ENCODE assay signal across 27 cellular contexts in the genomic region with DNA sequence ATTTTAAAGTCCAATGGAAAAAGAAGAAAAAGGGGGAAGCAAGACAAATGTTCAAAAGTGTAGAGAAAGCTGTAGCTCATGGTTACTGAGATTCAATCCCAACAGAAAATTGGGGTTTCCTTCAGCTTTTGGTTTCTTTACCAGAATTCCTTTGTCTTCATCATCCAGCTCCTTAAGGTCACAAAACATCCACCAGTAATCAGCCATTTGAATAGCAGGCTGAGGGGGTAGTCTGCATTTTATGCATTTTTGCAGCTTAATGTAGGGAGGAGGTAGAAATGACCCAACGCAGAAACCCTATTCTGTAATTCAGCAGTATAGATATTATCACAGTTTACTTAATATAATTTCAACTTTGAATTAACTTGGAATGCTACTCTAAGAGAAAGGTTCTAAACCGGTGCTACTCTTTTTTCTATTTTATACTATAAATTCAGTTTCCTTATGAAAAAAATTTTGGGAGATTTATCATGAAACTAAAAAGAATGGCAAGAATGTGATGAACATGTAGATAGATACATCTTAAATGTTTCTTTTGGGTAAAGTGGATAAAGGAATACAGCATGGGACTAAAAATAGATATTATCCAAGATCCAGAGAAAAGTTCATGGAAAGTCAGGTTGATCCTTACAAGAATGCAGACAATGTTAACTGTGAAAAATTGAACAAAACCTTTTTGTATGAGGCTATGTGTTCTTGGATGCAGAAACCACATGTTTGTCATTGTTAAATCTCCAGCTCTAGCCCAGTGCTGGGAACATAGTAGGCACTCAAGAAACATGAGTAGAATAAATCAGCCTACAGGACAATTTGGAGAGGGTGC.
"Had no signal": no experiment of that assay in that cellular context is flagged by ENCODE, and none has a peak within 500 bp of the region (broad histone marks: within the 10 kb centered on the region; RNA-seq: fewer than 3 reads in every experiment).

No MANE protein-coding gene starts in this region.

- H3K36me3 ChIP-seq: cardiac muscle cell, colonic mucosa, gastrocnemius medialis, vagina had no signal

- H3K27ac ChIP-seq: cardiac muscle cell, colonic mucosa, gastrocnemius medialis, vagina had no signal

- H3K9me3 ChIP-seq: colonic mucosa, gastrocnemius medialis, vagina had no signal

- DNase-seq: activated CD4-positive, alpha-beta T cell treated with anti-CD3 and anti-CD28 coated beads for 36 hours; activated CD4-positive, CD25-positive, alpha-beta regulatory T cell; activated CD8-positive, alpha-beta memory T cell treated with anti-CD3 and anti-CD28 coated beads, Interleukin-2, amount 10 ng/mL, durations not matched to agents 7 days and 5 days; activated CD8-positive, alpha-beta T cell treated with anti-CD3 and anti-CD28 coated beads, Interleukin-2, amount 10 ng/mL, durations not matched to agents 7 days and 5 days; activated naive CD4-positive, alpha-beta T cell; activated T-cell treated with anti-CD3 and anti-CD28 coated beads, Interleukin-2, amount 50 U/mL, for 72 hours; anterior cingulate cortex; cerebellar nuclear complex; colonic mucosa; effector memory CD8-positive, alpha-beta T cell; erythroblast; gastrocnemius medialis; hippocampal formation; immature natural killer cell; kidney; midbrain; naive thymus-derived CD8-positive, alpha-beta T cell; nucleus accumbens; right cardiac atrium; stimulated activated CD4-positive, alpha-beta T cell treated with anti-CD3 and anti-CD28 coated beads, Interleukin-2, amount 100 ng/mL, for 48 hours; stimulated activated naive CD8-positive, alpha-beta T cell treated with anti-CD3 and anti-CD28 coated beads, Interleukin-15, amount 100 ng/mL, for 72 hours; substantia nigra; T-helper 1 cell had no signal

- H3K4me3 ChIP-seq: cardiac muscle cell, colonic mucosa, gastrocnemius medialis, lung, vagina had no signal

- H3K4me1 ChIP-seq: colonic mucosa, gastrocnemius medialis, vagina had no signal

- H3K27me3 ChIP-seq: cardiac muscle cell, colonic mucosa, gastrocnemius medialis, vagina had no signal

- FAIRE-seq: kidney had no signal

- ATAC-seq: activated CD4-positive, alpha-beta T cell treated with anti-CD3 and anti-CD28 coated beads for 36 hours; activated CD8-positive, alpha-beta memory T cell treated with anti-CD3 and anti-CD28 coated beads, Interleukin-2, amount 10 ng/mL, durations not matched to agents 7 days and 5 days; activated CD8-positive, alpha-beta T cell treated with anti-CD3 and anti-CD28 coated beads, Interleukin-2, amount 10 ng/mL, durations not matched to agents 7 days and 5 days; activated naive CD4-positive, alpha-beta T cell treated with anti-CD3 and anti-CD28 coated beads, Interleukin-2, amount 50 U/mL, for 72 hours; activated T-cell treated with anti-CD3 and anti-CD28 coated beads, Interleukin-2, amount 50 U/mL, for 72 hours; effector memory CD8-positive, alpha-beta T cell; gastrocnemius medialis; naive thymus-derived CD8-positive, alpha-beta T cell; stimulated activated naive CD8-positive, alpha-beta T cell treated with anti-CD3 and anti-CD28 coated beads, Interleukin-15, amount 100 ng/mL, for 72 hours had no signal
